ENCODE assay signal across 1 cellular context in the genomic region with DNA sequence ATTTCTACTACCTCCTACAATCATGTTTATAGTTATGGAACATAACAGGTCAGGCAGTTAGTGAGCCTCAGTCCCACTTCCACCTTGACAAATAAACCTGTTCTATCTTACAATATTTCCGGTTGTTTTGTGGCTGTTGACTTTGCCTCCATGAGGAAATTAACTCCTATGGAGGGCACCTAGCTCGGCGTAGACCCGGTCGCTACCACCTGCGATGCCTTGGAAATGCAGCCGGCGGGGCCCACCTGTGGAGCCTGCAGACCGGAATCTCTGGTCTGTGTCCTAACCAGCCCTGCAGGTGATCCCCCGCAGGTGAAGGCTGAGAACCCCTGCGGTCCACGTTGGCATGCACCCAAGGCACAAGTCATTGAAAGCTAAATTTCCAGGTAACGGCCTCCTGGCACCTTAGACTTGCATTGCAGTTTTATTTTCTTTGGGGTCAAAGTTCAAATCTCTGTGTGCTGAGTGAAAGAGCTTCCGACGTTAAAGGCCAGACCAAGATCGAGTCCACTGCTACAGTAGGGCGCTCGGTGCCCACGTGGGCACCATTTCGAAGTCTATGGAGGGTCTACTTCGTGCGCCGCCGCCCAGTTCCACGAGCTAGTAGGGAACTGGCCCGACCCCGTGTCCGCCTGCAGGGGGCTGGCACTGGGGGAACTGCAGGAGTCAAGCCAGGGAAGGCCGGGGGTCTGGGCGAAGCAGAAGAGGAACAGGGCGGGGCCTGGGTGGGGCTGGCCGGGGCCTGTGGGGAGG.
TF ChIP-seq lines count a peak whose summit lies in the region.

No MANE protein-coding gene starts in this region.

TF ChIP-seq in GM23338, 12 proteins besides CTCF, POLR2A, EP300 and RAD21 (continued from another document):
- TF ChIP-seq, protein P1, sequence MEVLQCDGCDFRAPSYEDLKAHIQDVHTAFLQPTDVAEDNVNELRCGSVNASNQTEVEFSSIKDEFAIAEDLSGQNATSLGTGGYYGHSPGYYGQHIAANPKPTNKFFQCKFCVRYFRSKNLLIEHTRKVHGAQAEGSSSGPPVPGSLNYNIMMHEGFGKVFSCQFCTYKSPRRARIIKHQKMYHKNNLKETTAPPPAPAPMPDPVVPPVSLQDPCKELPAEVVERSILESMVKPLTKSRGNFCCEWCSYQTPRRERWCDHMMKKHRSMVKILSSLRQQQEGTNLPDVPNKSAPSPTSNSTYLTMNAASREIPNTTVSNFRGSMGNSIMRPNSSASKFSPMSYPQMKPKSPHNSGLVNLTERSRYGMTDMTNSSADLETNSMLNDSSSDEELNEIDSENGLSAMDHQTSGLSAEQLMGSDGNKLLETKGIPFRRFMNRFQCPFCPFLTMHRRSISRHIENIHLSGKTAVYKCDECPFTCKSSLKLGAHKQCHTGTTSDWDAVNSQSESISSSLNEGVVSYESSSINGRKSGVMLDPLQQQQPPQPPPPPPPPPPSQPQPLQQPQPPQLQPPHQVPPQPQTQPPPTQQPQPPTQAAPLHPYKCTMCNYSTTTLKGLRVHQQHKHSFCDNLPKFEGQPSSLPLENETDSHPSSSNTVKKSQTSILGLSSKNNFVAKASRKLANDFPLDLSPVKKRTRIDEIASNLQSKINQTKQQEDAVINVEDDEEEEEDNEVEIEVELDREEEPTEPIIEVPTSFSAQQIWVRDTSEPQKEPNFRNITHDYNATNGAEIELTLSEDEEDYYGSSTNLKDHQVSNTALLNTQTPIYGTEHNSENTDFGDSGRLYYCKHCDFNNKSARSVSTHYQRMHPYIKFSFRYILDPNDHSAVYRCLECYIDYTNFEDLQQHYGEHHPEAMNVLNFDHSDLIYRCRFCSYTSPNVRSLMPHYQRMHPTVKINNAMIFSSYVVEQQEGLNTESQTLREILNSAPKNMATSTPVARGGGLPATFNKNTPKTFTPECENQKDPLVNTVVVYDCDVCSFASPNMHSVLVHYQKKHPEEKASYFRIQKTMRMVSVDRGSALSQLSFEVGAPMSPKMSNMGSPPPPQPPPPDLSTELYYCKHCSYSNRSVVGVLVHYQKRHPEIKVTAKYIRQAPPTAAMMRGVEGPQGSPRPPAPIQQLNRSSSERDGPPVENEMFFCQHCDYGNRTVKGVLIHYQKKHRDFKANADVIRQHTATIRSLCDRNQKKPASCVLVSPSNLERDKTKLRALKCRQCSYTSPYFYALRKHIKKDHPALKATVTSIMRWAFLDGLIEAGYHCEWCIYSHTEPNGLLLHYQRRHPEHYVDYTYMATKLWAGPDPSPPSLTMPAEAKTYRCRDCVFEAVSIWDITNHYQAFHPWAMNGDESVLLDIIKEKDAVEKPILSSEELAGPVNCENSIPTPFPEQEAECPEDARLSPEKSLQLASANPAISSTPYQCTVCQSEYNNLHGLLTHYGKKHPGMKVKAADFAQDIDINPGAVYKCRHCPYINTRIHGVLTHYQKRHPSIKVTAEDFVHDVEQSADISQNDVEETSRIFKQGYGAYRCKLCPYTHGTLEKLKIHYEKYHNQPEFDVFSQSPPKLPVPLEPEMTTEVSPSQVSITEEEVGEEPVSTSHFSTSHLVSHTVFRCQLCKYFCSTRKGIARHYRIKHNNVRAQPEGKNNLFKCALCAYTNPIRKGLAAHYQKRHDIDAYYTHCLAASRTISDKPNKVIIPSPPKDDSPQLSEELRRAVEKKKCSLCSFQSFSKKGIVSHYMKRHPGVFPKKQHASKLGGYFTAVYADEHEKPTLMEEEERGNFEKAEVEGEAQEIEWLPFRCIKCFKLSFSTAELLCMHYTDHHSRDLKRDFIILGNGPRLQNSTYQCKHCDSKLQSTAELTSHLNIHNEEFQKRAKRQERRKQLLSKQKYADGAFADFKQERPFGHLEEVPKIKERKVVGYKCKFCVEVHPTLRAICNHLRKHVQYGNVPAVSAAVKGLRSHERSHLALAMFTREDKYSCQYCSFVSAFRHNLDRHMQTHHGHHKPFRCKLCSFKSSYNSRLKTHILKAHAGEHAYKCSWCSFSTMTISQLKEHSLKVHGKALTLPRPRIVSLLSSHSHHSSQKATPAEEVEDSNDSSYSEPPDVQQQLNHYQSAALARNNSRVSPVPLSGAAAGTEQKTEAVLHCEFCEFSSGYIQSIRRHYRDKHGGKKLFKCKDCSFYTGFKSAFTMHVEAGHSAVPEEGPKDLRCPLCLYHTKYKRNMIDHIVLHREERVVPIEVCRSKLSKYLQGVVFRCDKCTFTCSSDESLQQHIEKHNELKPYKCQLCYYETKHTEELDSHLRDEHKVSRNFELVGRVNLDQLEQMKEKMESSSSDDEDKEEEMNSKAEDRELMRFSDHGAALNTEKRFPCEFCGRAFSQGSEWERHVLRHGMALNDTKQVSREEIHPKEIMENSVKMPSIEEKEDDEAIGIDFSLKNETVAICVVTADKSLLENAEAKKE (CRISPR knock-in tag; IDR thresholded peaks at IDR 0.05): no peak
- no peak for TF ChIP-seq POLR2AphosphoS5 (IDR thresholded peaks at IDR 0.05; ENCODE audit: low read depth)
- no peak for TF ChIP-seq NANOG (IDR thresholded peaks at IDR 0.05; ENCODE audit: borderline replicate concordance)
- no peak for TF ChIP-seq ZNF331 (CRISPR knock-in tag; IDR thresholded peaks at IDR 0.05; ENCODE audit: low read depth)
- no peak for TF ChIP-seq EZH2phosphoT487 (IDR thresholded peaks at IDR 0.05; ENCODE audit: unreplicated experiment)
- no peak for TF ChIP-seq STAT1 (IDR thresholded peaks at IDR 0.05; ENCODE audit: unreplicated experiment)
- TF ChIP-seq, protein P2, sequence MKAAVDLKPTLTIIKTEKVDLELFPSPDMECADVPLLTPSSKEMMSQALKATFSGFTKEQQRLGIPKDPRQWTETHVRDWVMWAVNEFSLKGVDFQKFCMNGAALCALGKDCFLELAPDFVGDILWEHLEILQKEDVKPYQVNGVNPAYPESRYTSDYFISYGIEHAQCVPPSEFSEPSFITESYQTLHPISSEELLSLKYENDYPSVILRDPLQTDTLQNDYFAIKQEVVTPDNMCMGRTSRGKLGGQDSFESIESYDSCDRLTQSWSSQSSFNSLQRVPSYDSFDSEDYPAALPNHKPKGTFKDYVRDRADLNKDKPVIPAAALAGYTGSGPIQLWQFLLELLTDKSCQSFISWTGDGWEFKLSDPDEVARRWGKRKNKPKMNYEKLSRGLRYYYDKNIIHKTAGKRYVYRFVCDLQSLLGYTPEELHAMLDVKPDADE (IDR thresholded peaks at IDR 0.05): no peak
- TF ChIP-seq CREB1 (CRISPR knock-in tag; IDR thresholded peaks at IDR 0.05; ENCODE audit: low read depth): no peak
- TF ChIP-seq ZNF114 (CRISPR knock-in tag; IDR thresholded peaks at IDR 0.05): no peak
